ENCODE assay signal across 8 cellular contexts in the genomic region with DNA sequence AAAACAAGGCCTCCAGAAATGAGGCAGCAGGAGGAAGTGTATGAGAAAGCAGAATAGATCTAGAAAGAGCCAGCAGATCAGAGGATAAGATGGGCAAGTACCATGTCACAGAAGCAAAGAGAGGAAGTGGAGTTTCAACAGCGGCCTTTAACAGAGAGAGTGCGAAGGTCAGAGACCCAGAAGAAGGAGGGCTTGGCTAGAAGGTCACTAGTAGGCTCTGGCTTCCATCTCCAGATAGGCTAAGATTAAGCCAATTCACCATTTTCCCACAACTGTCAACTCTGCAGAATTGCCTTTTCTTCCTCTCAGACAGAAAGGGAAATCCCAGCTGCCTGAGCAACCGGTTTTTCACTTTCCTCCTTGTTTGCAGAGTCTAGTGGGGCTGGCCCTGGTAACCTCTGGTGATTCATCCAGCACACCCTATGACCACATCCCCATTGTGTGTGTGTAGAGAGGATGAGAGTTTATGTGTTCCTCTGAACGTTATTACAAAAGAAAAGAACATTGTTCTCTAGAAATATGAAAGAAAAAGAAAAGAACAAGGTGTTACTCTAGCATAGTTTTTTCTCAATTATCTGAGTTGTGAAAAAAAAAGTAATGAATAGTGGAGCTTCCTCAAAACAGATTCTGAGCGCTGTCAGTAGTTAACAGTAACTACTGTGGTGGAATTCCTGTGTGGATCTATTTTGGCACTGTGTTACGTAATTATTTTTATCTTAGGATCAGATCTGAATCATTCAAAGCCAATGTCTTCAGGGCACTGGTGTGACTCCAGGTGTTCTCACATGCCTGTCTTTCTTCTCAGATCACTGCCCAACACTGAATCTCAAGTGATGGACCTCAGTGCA.
DNase-seq lines count a peak whose midpoint lies in the region; ATAC-seq and TF ChIP-seq lines count a peak whose summit lies in the region.

No MANE protein-coding gene starts in this region.

- H3K36me3 ChIP-seq in liver (ENCODE audit: control insufficient read depth in 4 of 4, insufficient read depth in 3 of 4, low read depth in 1 of 4, low read length in 3 of 4) (no peaks in the 10 kb centered on the region), H7 (replicated peaks; ENCODE audit: control insufficient read depth, insufficient read depth, low read length) (no peaks in the 10 kb centered on the region)

- ATAC-seq in GM19395 (IDR thresholded peaks at IDR 0.05; ENCODE audit: unreplicated experiment) (peak; percentile 99), HG03460 (IDR thresholded peaks at IDR 0.05; ENCODE audit: unreplicated experiment) (peak; percentile 97), T-helper 17 cell (peak; percentile 94)

- H3K36me3 Mint-ChIP-seq in T-helper 17 cell (ENCODE audit: low read depth) = no peaks in the 10 kb centered on the region
- H3K36me3 Mint-ChIP-seq in brain = peaks cover 5% of the 10 kb centered on the region

- peak overlapping the region; percentile 38 to 51 for H3K27ac ChIP-seq in liver (ENCODE audit: low read depth in 1 of 2, low read length in 2 of 2)

- no peaks in the 10 kb centered on the region for H3K9me3 ChIP-seq in T-helper 17 cell (ENCODE audit: control insufficient read depth, low read length, poor library complexity, severe bottlenecking)
- H3K9me3 ChIP-seq in liver (ENCODE audit: control insufficient read depth in 4 of 4, low read length in 3 of 4) = no peaks in the 10 kb centered on the region

- TF ChIP-seq RAD21 in liver (IDR thresholded peaks at IDR 0.05) = peak in 1 of 2 donors; percentile 31

- H3K4me3 ChIP-seq in liver (ENCODE audit: low read depth in 1 of 3, low read length in 3 of 3) (no peak overlapping the region), H7 (ENCODE audit: insufficient read depth, low read depth, low read length) (no peak overlapping the region)

- TF ChIP-seq CTCF in brain (conservative IDR thresholded peaks at IDR 0.05) = no peak
- no peak for TF ChIP-seq CTCF in liver (IDR thresholded peaks at IDR 0.05; ENCODE audit: low read depth, low read length, missing input control)

- H3K27me3 ChIP-seq in liver (ENCODE audit: control insufficient read depth in 4 of 4, insufficient read depth in 4 of 4, low read length in 3 of 4) (no peaks in the 10 kb centered on the region), H7 (ENCODE audit: control insufficient read depth, insufficient read depth, low read length) (no peaks in the 10 kb centered on the region)

- H3K4me3 Mint-ChIP-seq in T-helper 17 cell (peak overlapping the region; percentile 19), brain (no peak overlapping the region)

- H3K9me3 Mint-ChIP-seq in brain = peaks cover 0 to 2% (median 0%) of the 10 kb centered on the region in 5 experiments

- H3K9ac ChIP-seq in liver (ENCODE audit: low read depth in 1 of 2, low read length in 2 of 2) = no peak overlapping the region

- peak; percentile 84 for DNase-seq in AG20443 (ENCODE audit: low spot score)
- no peak for DNase-seq in T-helper 17 cell
- peak; percentile 40 to 62 (median 41) for DNase-seq in stimulated activated CD4-positive, alpha-beta T cell treated with anti-CD3 and anti-CD28 coated beads, TNF-alpha, amount 100 ng/mL, for 24 hours (ENCODE audit: low read depth in 3 of 3)
- no peak for DNase-seq in H7

- peak overlapping the region; percentile 93 for H3K27ac Mint-ChIP-seq in T-helper 17 cell
- peak overlapping the region in 4 of 5 experiments; percentile 18 to 81 (median 66) for H3K27ac Mint-ChIP-seq in brain

- H3K4me1 ChIP-seq in liver (ENCODE audit: control insufficient read depth in 4 of 4, insufficient read depth in 4 of 4, low read length in 3 of 4) = no peaks in the 10 kb centered on the region

- 56% methylated on average over 6 of the region's 6 CpGs for WGBS in liver

- H3K4me1 Mint-ChIP-seq in T-helper 17 cell = peaks cover 14% of the 10 kb centered on the region
- H3K4me1 Mint-ChIP-seq in brain = peaks cover 20% of the 10 kb centered on the region

- H3K27me3 Mint-ChIP-seq in T-helper 17 cell (no peaks in the 10 kb centered on the region), brain (no peaks in the 10 kb centered on the region)

TF ChIP-seq in liver, 16 proteins besides CTCF, POLR2A, EP300 and RAD21:
- TF ChIP-seq NR2F2 (IDR thresholded peaks at IDR 0.05) (peak; percentile 50), SP1 (IDR thresholded peaks at IDR 0.05) (peak; percentile 42), RXRA (IDR thresholded peaks at IDR 0.05) (no peak), JUND (IDR thresholded peaks at IDR 0.05) (peak; percentile 70 to 77)

Comparison
In these comparisons a context has a peak if more than half of its experiments do, and no peak if none do; other contexts are left out.
1. DNase-seq: peak in AG20443 (single experiment) and stimulated activated CD4-positive, alpha-beta T cell treated with anti-CD3 and anti-CD28 coated beads, TNF-alpha, amount 100 ng/mL, for 24 hours (3 of 3); none in T-helper 17 cell (0 of 3) and H7 (single experiment).
2. Peak in every context shown above with its lines, with median percentiles within 50 percentile points of each other: ATAC-seq.